16 cellular contexts compared by ENCODE assay signal in the genomic region with DNA sequence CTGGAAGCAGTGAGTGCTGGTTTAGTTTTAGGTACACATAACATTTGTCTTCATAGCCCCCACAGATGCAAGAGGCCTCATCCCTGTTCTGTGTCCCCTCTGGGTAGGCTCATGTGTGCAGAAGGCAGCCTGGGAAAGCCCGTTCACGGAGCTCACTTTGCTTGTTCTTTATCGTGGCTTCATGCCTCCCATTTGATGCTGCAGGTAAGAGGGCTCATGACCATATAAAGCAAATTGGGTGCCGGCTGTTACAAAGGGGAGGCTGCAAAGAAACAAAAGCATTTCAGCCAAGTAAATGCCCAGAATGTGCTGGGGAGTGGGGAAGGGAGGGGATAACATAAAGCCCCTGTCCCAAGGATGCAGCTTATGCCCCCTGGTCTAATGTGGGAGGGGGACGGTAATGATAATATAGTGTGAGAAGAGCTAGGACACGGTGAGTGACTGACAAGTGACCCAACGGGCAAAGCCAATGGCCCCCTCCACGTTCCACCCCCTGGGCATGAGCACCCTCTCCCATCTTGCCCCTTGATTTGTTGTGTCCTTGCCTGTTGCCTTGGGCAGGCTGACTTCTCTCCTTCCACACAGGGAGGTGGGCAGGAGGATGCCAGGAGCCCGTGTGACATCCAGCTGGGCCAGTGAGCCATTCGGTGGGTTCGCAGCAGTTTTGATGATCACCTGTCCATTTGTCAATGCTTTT.
A peak's percentile ranks its signal among the peaks of the same experiment; 100 is the strongest.
DNase-seq lines count a peak whose midpoint lies in the region; ATAC-seq and TF ChIP-seq lines count a peak whose summit lies in the region.
"Had no signal": no experiment of that assay in that cellular context is flagged by ENCODE, and none has a peak within 500 bp of the region (broad histone marks: within the 10 kb centered on the region; RNA-seq: fewer than 3 reads in every experiment).

No MANE protein-coding gene starts in this region.

- no peak overlapping the region for H3K4me3 ChIP-seq in left ventricle myocardium inferior
- no peak overlapping the region for H3K4me3 ChIP-seq in uterus
- H3K4me3 ChIP-seq: BLaER1, GM12878, HAP-1, K562, SJCRH30 had no signal

- H3K27me3 ChIP-seq in left ventricle myocardium inferior (ENCODE audit: low read depth), result no peaks in the 10 kb centered on the region
- H3K27me3 ChIP-seq in uterus, result no peaks in the 10 kb centered on the region
- H3K27me3 ChIP-seq: BLaER1, SJCRH30 had no signal

- TF ChIP-seq CTCF in left ventricle myocardium inferior (IDR thresholded peaks at IDR 0.05; ENCODE audit: borderline replicate concordance) (no peak), osteocyte (IDR thresholded peaks at IDR 0.05) (no peak), uterus (IDR thresholded peaks at IDR 0.05) (no peak)

- no peak overlapping the region for H3K4me3 Mint-ChIP-seq in osteocyte (ENCODE audit: unreplicated experiment)

- intact Hi-C loops in left ventricle myocardium inferior (cut with micrococcal nuclease) (no loop called here), cardiac septum (cut with DNase I) (no loop called here), uterus (cut with DNase I; ENCODE audit: low total_unique reads) (no loop called here)

- H3K9me3 Mint-ChIP-seq in osteocyte (ENCODE audit: unreplicated experiment), result peaks cover 28% of the 10 kb centered on the region

- H3K36me3 ChIP-seq in left ventricle myocardium inferior, result peaks cover 3% of the 10 kb centered on the region
- H3K36me3 ChIP-seq in uterus, result no peaks in the 10 kb centered on the region
- H3K36me3 ChIP-seq: BLaER1, HAP-1, SJCRH30 had no signal

- H3K27me3 Mint-ChIP-seq in osteocyte (ENCODE audit: unreplicated experiment), result no peaks in the 10 kb centered on the region

- H3K27ac Mint-ChIP-seq in osteocyte (ENCODE audit: unreplicated experiment), result no peak overlapping the region

- H3K9me3 ChIP-seq in left ventricle myocardium inferior (replicated peaks), result peaks cover 26% of the 10 kb centered on the region
- H3K9me3 ChIP-seq in uterus, result peaks cover 0 to 9% of the 10 kb centered on the region in 2 donors
- H3K9me3 ChIP-seq: HAP-1 had no signal

- H3K27ac ChIP-seq in left ventricle myocardium inferior (replicated peaks), result peak overlapping the region; percentile 64
- H3K27ac ChIP-seq in uterus, result peak overlapping the region; percentile 5 to 57
- H3K27ac ChIP-seq: BLaER1, SJCRH30 had no signal

- H3K4me1 Mint-ChIP-seq in osteocyte (ENCODE audit: unreplicated experiment), result peaks cover 22% of the 10 kb centered on the region

- ATAC-seq in esophagus mucosa, result peak; percentile 14
- ATAC-seq in GM21367 (IDR thresholded peaks at IDR 0.05; ENCODE audit: unreplicated experiment), result no peak
- no peak for ATAC-seq in HG03520 (IDR thresholded peaks at IDR 0.05; ENCODE audit: unreplicated experiment)
- ATAC-seq: GM12878, K562 had no signal

- peaks cover 21% of the 10 kb centered on the region for H3K36me3 Mint-ChIP-seq in osteocyte (ENCODE audit: unreplicated experiment)

- DNase-seq in left ventricle myocardium inferior (no peak), cardiac septum (ENCODE audit: low spot score) (no peak), osteocyte (ENCODE audit: extremely low spot score, unreplicated experiment) (peak; percentile 30), uterus (no peak), DMS114 treated with DMSO at 0.1 percent for 48 hours (lab: John Stamatoyannopoulos, UW; ENCODE audit: unreplicated experiment) (no peak)
- DNase-seq: GDM1, NCI-H1930, OCI-M1, SJCRH30 had no signal

- H3K4me1 ChIP-seq in left ventricle myocardium inferior (peaks cover 47% of the 10 kb centered on the region), uterus (no peaks in the 10 kb centered on the region)
- H3K4me1 ChIP-seq: BLaER1, HAP-1, SJCRH30 had no signal

- TF ChIP-seq POLR2A in uterus (IDR thresholded peaks at IDR 0.05), result no peak
